Comparison of ENCODE assay signal across 7 cellular contexts in the genomic region with DNA sequence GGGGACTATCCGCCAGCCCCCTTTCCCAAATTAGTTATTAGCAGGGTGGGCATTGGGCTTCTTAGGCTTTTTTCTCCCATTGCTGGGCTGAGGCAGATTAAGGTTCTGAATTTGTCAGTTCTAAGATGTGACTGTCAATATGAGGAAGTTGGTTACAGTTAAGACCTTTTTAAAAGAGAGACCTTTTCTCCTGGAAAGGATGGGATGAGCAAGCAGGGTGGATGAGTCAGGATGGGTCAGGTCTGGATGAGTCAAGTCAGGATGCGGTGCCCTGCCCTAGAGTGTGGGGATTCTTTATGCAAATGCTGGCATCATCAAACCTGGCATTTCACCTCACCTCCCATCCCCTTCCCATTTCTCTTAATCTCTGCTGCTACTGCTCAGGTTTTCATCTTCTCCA. TPM values are rescaled to one million over a fixed set of nuclear protein-coding genes. Genes with fewer than 3 reads are reported as not detected.
A peak's percentile ranks its signal among the peaks of the same experiment; 100 is the strongest.
DNase-seq lines count a peak whose midpoint lies in the region; ATAC-seq, FAIRE-seq and TF ChIP-seq lines count a peak whose summit lies in the region.

No MANE protein-coding gene starts in this region.

- H3K27me3 Mint-ChIP-seq in central memory CD8-positive, alpha-beta T cell, result peaks cover 4% of the 10 kb centered on the region
- peaks cover 0 to 9% (median 2%) of the 10 kb centered on the region in 5 donors for H3K27me3 Mint-ChIP-seq in naive thymus-derived CD8-positive, alpha-beta T cell

- H3K27me3 ChIP-seq in Peyer's patch, result no peaks in the 10 kb centered on the region

- H3K27ac Mint-ChIP-seq in central memory CD8-positive, alpha-beta T cell (ENCODE audit: low read depth), result peak overlapping the region; percentile 87
- H3K27ac Mint-ChIP-seq in naive thymus-derived CD8-positive, alpha-beta T cell, result peak overlapping the region; percentile 87 to 100 (median 96)

- H3K4me1 Mint-ChIP-seq in central memory CD8-positive, alpha-beta T cell, result peaks cover 53% of the 10 kb centered on the region
- H3K4me1 Mint-ChIP-seq in naive thymus-derived CD8-positive, alpha-beta T cell, result peaks cover 32 to 67% (median 60%) of the 10 kb centered on the region in 4 donors

- H3K4me1 ChIP-seq in Peyer's patch, result peaks cover 0 to 54% (median 27%) of the 10 kb centered on the region in 4 donors

- POLR2A ChIA-PET in naive thymus-derived CD8-positive, alpha-beta T cell (lab: Charles Lee), result interaction anchor here (2.2 kb wide), 1 partner anchor 156 kb away, joined by 12 read pairs; a partner anchor contains a TSS

- peak; percentile 80 for DNase-seq in H54 (ENCODE audit: insufficient read length, low spot score)
- no peak for DNase-seq in Peyer's patch
- DNase-seq in central memory CD8-positive, alpha-beta T cell (ENCODE audit: low spot score in 2 of 2), result no peak
- DNase-seq in naive thymus-derived CD8-positive, alpha-beta T cell, result no peak
- DNase-seq in NCI-H1436 treated with DMSO at 0.1 percent for 48 hours (lab: John Stamatoyannopoulos, UW), result no peak

- H3K27ac ChIP-seq in Peyer's patch, result peak overlapping the region; percentile 78 to 96 (median 84)

- H3K36me3 ChIP-seq in Peyer's patch, result no peaks in the 10 kb centered on the region

- H3K4me3 Mint-ChIP-seq in central memory CD8-positive, alpha-beta T cell, result peak overlapping the region; percentile 79
- peak overlapping the region; percentile 85 to 97 (median 90) for H3K4me3 Mint-ChIP-seq in naive thymus-derived CD8-positive, alpha-beta T cell

- no peak for ATAC-seq in central memory CD8-positive, alpha-beta T cell (replicated peaks; ENCODE audit: extremely low read depth, poor library complexity, severe bottlenecking)
- ATAC-seq in naive thymus-derived CD8-positive, alpha-beta T cell, result no peak
- ATAC-seq in GM21515 (IDR thresholded peaks at IDR 0.05; ENCODE audit: unreplicated experiment) (no peak), GM21447 (IDR thresholded peaks at IDR 0.05; ENCODE audit: unreplicated experiment) (no peak)

- FAIRE-seq in H54 (lab: Jason Lieb, UNC), result peak; percentile 11

- peak overlapping the region in 1 of 4 donors; percentile 91 for H3K4me3 ChIP-seq in Peyer's patch

- TF ChIP-seq CTCF in Peyer's patch (IDR thresholded peaks at IDR 0.05), result no peak

- H3K9me3 ChIP-seq in Peyer's patch, result no peaks in the 10 kb centered on the region

- peaks cover 15% of the 10 kb centered on the region for H3K36me3 Mint-ChIP-seq in central memory CD8-positive, alpha-beta T cell (ENCODE audit: insufficient read depth)
- H3K36me3 Mint-ChIP-seq in naive thymus-derived CD8-positive, alpha-beta T cell, result peaks cover 0 to 9% (median 3%) of the 10 kb centered on the region in 3 donors

- no peaks in the 10 kb centered on the region for H3K9me3 Mint-ChIP-seq in central memory CD8-positive, alpha-beta T cell
- H3K9me3 Mint-ChIP-seq in naive thymus-derived CD8-positive, alpha-beta T cell, result no peaks in the 10 kb centered on the region

- TF ChIP-seq POLR2A in H54 (IDR thresholded peaks at IDR 0.05; ENCODE audit: low read depth, low read length), result no peak
- TF ChIP-seq POLR2A in Peyer's patch (IDR thresholded peaks at IDR 0.05), result no peak

RNA-seq across cellular contexts. Expression of a gene that starts 1.9 kb away (rescaled TPM):
- 10 to 100 TPM in 2 of 4 donors, 1 to 10 TPM in 2; 9.6 to 17.3 (median 11.5) TPM for total RNA-seq in Peyer's patch
- total RNA-seq in naive thymus-derived CD8-positive, alpha-beta T cell, result 10 to 100 TPM; 49.6 to 51.6 TPM
- polyA plus RNA-seq in naive thymus-derived CD8-positive, alpha-beta T cell, result 10 to 100 TPM; 18.0 to 32.9 (median 25.7) TPM

RNA-seq across cellular contexts. Expression of a gene that starts 15.8 kb away (rescaled TPM):
- total RNA-seq in Peyer's patch, result 10 to 100 TPM; 50.3 to 90.0 (median 70.6) TPM
- total RNA-seq in naive thymus-derived CD8-positive, alpha-beta T cell, result 100 to 1,000 TPM; 142 to 143 TPM
- polyA plus RNA-seq in naive thymus-derived CD8-positive, alpha-beta T cell, result 100 to 1,000 TPM; 422 to 562 (median 537) TPM
